17 cellular contexts compared by ENCODE assay signal in genomic region chr3:171804618-171805389, GRCh38. TPM values are rescaled to one million over a fixed set of nuclear protein-coding genes. Genes with fewer than 3 reads are reported as not detected.
DNase-seq lines count a peak whose midpoint lies in the region; ATAC-seq and TF ChIP-seq lines count a peak whose summit lies in the region.
"Had no signal": no experiment of that assay in that cellular context is flagged by ENCODE, and none has a peak within 500 bp of the region (broad histone marks: within the 10 kb centered on the region; RNA-seq: fewer than 3 reads in every experiment).

No MANE protein-coding gene starts in this region.

- TF ChIP-seq POLR2A in body of pancreas (IDR thresholded peaks at IDR 0.05) = no peak

- intact Hi-C loops in Panc1 (cut with micrococcal nuclease; ENCODE audit: unreplicated experiment) (no loop called here), body of pancreas (cut with DNase I) (no loop called here)

- no peak for TF ChIP-seq CTCF in Panc1 (IDR thresholded peaks at IDR 0.05)
- no peak for TF ChIP-seq CTCF in endothelial cell (IDR thresholded peaks at IDR 0.05; ENCODE audit: unreplicated experiment)
- TF ChIP-seq CTCF in liver (IDR thresholded peaks at IDR 0.05; ENCODE audit: low read depth, low read length, missing input control) = no peak
- TF ChIP-seq CTCF in body of pancreas (IDR thresholded peaks at IDR 0.05) = no peak

- H3K36me3 ChIP-seq in Panc1 (ENCODE audit: control insufficient read depth, insufficient read depth, low read length) (no peaks in the 10 kb centered on the region), liver (ENCODE audit: control insufficient read depth in 4 of 4, insufficient read depth in 3 of 4, low read depth in 1 of 4, low read length in 3 of 4) (no peaks in the 10 kb centered on the region), body of pancreas (replicated peaks in 1 of 2; ENCODE audit: insufficient read depth in 1 of 2, low read depth in 2 of 2) (no peaks in the 10 kb centered on the region)

- in situ Hi-C loops in Panc1 (cut with HindIII; ENCODE audit: low pct_unique_long_range_greater_than_20kb, low sequenced_read_pairs) = no loop called here

- WGBS in liver = 78% methylated on average over 6 of the region's 6 CpGs
- 65 to 67% methylated on average over 6 of the region's 6 CpGs for WGBS in body of pancreas, 2 donors

- POLR2A ChIA-PET in Panc1 (lab: Charles Lee) = no interaction called here

- H3K27ac Mint-ChIP-seq in endothelial cell (ENCODE audit: unreplicated experiment) = peak overlapping the region; percentile 22
- H3K27ac Mint-ChIP-seq: activated T-helper 17 cell treated with anti-CD3 and anti-CD28 coated beads, Interleukin-2, amount 50 U/mL, for 72 hours had no signal

- no peak overlapping the region for H3K9ac ChIP-seq in liver (ENCODE audit: low read depth in 1 of 2, low read length in 2 of 2)

- H3K4me1 ChIP-seq in Panc1 (ENCODE audit: control insufficient read depth, insufficient read depth, low read length) (peaks cover 68% of the 10 kb centered on the region), liver (ENCODE audit: control insufficient read depth in 4 of 4, insufficient read depth in 4 of 4, low read length in 3 of 4) (peaks cover 0 to 25% (median 9%) of the 10 kb centered on the region in 4 donors), body of pancreas (peaks cover 31% of the 10 kb centered on the region)

- BruUV-seq in Panc1 (replicated peaks; lab: Mats Ljungman, UMichigan) = no TSS peak

- H3K27me3 Mint-ChIP-seq in endothelial cell (ENCODE audit: unreplicated experiment) = peaks cover 11% of the 10 kb centered on the region

- H3K4me1 Mint-ChIP-seq in endothelial cell (ENCODE audit: unreplicated experiment) = peaks cover 46% of the 10 kb centered on the region

- H3K4me3 ChIP-seq in Panc1 (ENCODE audit: low read depth in 2 of 2, low read length in 2 of 2) (no peak overlapping the region), liver (ENCODE audit: low read depth in 1 of 3, low read length in 3 of 3) (no peak overlapping the region), body of pancreas (no peak overlapping the region)

- peaks cover 14% of the 10 kb centered on the region for H3K36me3 Mint-ChIP-seq in endothelial cell (ENCODE audit: low read depth, unreplicated experiment)

- TF ChIP-seq RAD21 in liver (IDR thresholded peaks at IDR 0.05) = no peak

- H3K27ac ChIP-seq in Panc1 (ENCODE audit: low read length) (peak overlapping the region; percentile 77), liver (ENCODE audit: low read depth in 1 of 2, low read length in 2 of 2) (peak overlapping the region in 1 of 2 donors; percentile 15), substantia nigra (ENCODE audit: low read depth, low read length, poor library complexity, severe bottlenecking) (peak overlapping the region; percentile 13), body of pancreas (peak overlapping the region in 1 of 4 donors; percentile 13)

- H3K27me3 ChIP-seq in Panc1 (ENCODE audit: control insufficient read depth, insufficient read depth, low read length) (no peaks in the 10 kb centered on the region), liver (ENCODE audit: control insufficient read depth in 4 of 4, insufficient read depth in 4 of 4, low read length in 3 of 4) (no peaks in the 10 kb centered on the region), body of pancreas (no peaks in the 10 kb centered on the region)

- H3K9me3 ChIP-seq in Panc1 (ENCODE audit: control insufficient read depth, insufficient read depth, low read depth, low read length) (no peaks in the 10 kb centered on the region), liver (ENCODE audit: control insufficient read depth in 4 of 4, low read length in 3 of 4) (no peaks in the 10 kb centered on the region), body of pancreas (no peaks in the 10 kb centered on the region)

- no peak overlapping the region for H3K4me3 Mint-ChIP-seq in endothelial cell (ENCODE audit: unreplicated experiment)
- H3K4me3 Mint-ChIP-seq: activated T-helper 17 cell treated with anti-CD3 and anti-CD28 coated beads, Interleukin-2, amount 50 U/mL, for 72 hours had no signal

- ATAC-seq in Panc1 = no peak
- ATAC-seq in HG02973 (IDR thresholded peaks at IDR 0.05; ENCODE audit: unreplicated experiment) = no peak
- ATAC-seq in body of pancreas = no peak
- ATAC-seq: activated T-helper 17 cell treated with anti-CD3 and anti-CD28 coated beads, Interleukin-2, amount 50 U/mL, for 72 hours had no signal

- no peak for DNase-seq in Panc1 (ENCODE audit: low read depth, low spot score)
- no peak for DNase-seq in endothelial cell (ENCODE audit: low spot score)
- no peak for DNase-seq in substantia nigra (lab: John Stamatoyannopoulos, UW)
- no peak for DNase-seq in AG20443 (ENCODE audit: low spot score)
- no peak for DNase-seq in dedifferentiated amniotic fluid mesenchymal stem cell (ENCODE audit: extremely low spot score)
- no peak for DNase-seq in body of pancreas
- DNase-seq: activated CD4-positive, CD25-positive, alpha-beta regulatory T cell treated with anti-CD3 and anti-CD28 coated beads, Interleukin-2, amount 50 U/mL, for 72 hours; effector CD4-positive, alpha-beta T cell; GOT3; occipital lobe; SIG-M5 had no signal

- CTCF ChIA-PET in Panc1 (lab: Charles Lee) = no interaction called here

- no peaks in the 10 kb centered on the region for H3K9me3 Mint-ChIP-seq in endothelial cell (ENCODE audit: unreplicated experiment)
- H3K9me3 Mint-ChIP-seq: activated T-helper 17 cell treated with anti-CD3 and anti-CD28 coated beads, Interleukin-2, amount 50 U/mL, for 72 hours had no signal

TF ChIP-seq in liver, 16 proteins besides CTCF, POLR2A, EP300 and RAD21:
- no peak for TF ChIP-seq REST (IDR thresholded peaks at IDR 0.05)
- no peak for TF ChIP-seq TAF1 (conservative IDR thresholded peaks at IDR 0.05)
- no peak for TF ChIP-seq ATF3 (IDR thresholded peaks at IDR 0.05)
- no peak for TF ChIP-seq ZBTB33 (IDR thresholded peaks at IDR 0.05)
- peak; percentile 7 to 9 for TF ChIP-seq RXRA (IDR thresholded peaks at IDR 0.05)
- no peak for TF ChIP-seq FOXA1 (IDR thresholded peaks at IDR 0.05)
- TF ChIP-seq NR2F2 (IDR thresholded peaks at IDR 0.05) = peak; percentile 82

RNA-seq across cellular contexts. Expression of gene PLD1, which starts 5.5 kb away (rescaled TPM):
- total RNA-seq in Panc1 (2021; ENCODE audit: unreplicated experiment) (20.6 TPM), endothelial cell (ENCODE audit: unreplicated experiment) (61.5 TPM), liver (10 to 100 TPM; 26.7 to 31.5 TPM), body of pancreas (10 to 100 TPM; 60.4 to 96.2 TPM)
- polyA plus RNA-seq in Panc1 (2012; ENCODE audit: insufficient read length) = 6.7 TPM
- polyA plus RNA-seq in liver = 10 to 100 TPM in 1 of 2 donors, 1 to 10 TPM in 1; 4.9 to 10.5 TPM

RNA-seq across cellular contexts. Expression of gene TMEM212, which starts 38.3 kb away (rescaled TPM):
- total RNA-seq in Panc1 (2021; ENCODE audit: unreplicated experiment) (not detected), endothelial cell (ENCODE audit: unreplicated experiment) (not detected), liver (not detected), body of pancreas (not detected)
- not detected for polyA plus RNA-seq in Panc1 (2012; ENCODE audit: insufficient read length)
- polyA plus RNA-seq in liver = not detected
- total RNA-seq: activated T-helper 17 cell treated with anti-CD3 and anti-CD28 coated beads, Interleukin-2, amount 50 U/mL, for 72 hours; LHCN-M2; occipital lobe had no signal
- polyA plus RNA-seq: keratinocyte, thymus had no signal
